8 cellular contexts compared by ENCODE assay signal in the genomic region with DNA sequence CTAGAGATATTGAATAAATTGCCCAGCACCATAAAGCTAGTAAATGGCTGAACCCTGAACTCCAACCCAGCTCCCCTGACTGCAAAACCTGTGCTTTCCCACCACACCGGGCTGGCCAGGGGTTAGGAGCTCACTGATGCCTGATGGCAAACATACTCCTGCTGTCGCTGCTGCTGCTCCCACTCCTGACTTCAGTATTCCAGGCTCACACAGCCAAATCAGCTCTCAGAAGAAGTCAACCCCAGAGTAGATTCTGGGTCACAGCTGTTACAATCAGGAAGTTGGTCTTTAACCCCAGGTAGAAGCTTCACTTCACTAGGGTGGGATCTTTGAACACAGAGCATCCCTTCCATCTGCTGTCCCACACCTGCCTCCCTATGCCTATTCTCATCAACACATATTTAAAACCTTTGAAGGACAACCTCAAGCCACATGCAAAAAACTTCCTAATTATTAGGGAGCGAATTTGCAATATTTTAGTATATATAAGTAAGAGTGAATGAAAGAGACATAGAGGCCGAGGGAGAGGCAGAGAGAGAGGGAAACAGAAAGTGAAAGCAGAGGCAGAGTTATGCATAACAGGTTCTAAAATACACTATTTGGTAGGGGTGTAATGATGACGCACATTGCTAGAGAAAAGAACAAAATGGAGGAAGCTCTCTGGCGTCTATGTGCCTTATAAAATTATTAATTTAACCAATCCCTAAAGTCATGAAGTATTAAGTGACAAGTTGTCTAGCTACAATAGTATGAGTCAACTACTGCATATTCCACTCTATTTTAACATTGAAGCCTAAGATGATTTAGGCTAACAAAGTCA.
DNase-seq lines count a peak whose midpoint lies in the region; ATAC-seq and TF ChIP-seq lines count a peak whose summit lies in the region.

No MANE protein-coding gene starts in this region.

- no peaks in the 10 kb centered on the region for H3K27me3 ChIP-seq in endocrine pancreas (ENCODE audit: control insufficient read depth, insufficient read depth, low read length)

- ATAC-seq in GM18867 (IDR thresholded peaks at IDR 0.05; ENCODE audit: unreplicated experiment) = peak; percentile 95
- ATAC-seq in HG03095 (IDR thresholded peaks at IDR 0.05; ENCODE audit: unreplicated experiment) = peak; percentile 91
- ATAC-seq in omental fat pad (ENCODE audit: low FRiP score) = peak; percentile 72

- H3K9ac ChIP-seq in endocrine pancreas (ENCODE audit: control insufficient read depth, insufficient read depth, low read length) = peak overlapping the region; percentile 23

- DNase-seq in AG08395 (ENCODE audit: low spot score) = peak; percentile 60
- peak in 3 of 5 donors; percentile 17 to 84 (median 21) for DNase-seq in T-helper 1 cell
- no peak for DNase-seq in omental fat pad (ENCODE audit: low spot score)
- no peak for DNase-seq in NCI-H748 treated with DMSO at 0.1 percent for 48 hours (lab: John Stamatoyannopoulos, UW)
- no peak for DNase-seq in COLO829 (ENCODE audit: low spot score)

- H3K36me3 ChIP-seq in endocrine pancreas (ENCODE audit: control insufficient read depth, insufficient read depth, low read length) = no peaks in the 10 kb centered on the region

- TF ChIP-seq CTCF in omental fat pad (IDR thresholded peaks at IDR 0.05) = no peak

- H3K9me3 ChIP-seq in endocrine pancreas (ENCODE audit: control insufficient read depth, low read length) = no peaks in the 10 kb centered on the region

- H3K4me1 ChIP-seq in endocrine pancreas (ENCODE audit: control insufficient read depth, insufficient read depth, low read length) = no peaks in the 10 kb centered on the region

- H3K4me3 ChIP-seq in endocrine pancreas (ENCODE audit: control insufficient read depth, insufficient read depth, low read length) = peak overlapping the region; percentile 67

Comparison
In these comparisons a context has a peak if more than half of its experiments do, and no peak if none do; other contexts are left out.
1. DNase-seq: peak in AG08395 (single experiment) and T-helper 1 cell (3 of 5); none in omental fat pad (single experiment), NCI-H748 treated with DMSO at 0.1 percent for 48 hours (single experiment) and COLO829 (single experiment).
2. Peak in every context shown above with its lines, with median percentiles within 50 percentile points of each other: ATAC-seq.